8 cellular contexts compared by ENCODE assay signal in the genomic region with DNA sequence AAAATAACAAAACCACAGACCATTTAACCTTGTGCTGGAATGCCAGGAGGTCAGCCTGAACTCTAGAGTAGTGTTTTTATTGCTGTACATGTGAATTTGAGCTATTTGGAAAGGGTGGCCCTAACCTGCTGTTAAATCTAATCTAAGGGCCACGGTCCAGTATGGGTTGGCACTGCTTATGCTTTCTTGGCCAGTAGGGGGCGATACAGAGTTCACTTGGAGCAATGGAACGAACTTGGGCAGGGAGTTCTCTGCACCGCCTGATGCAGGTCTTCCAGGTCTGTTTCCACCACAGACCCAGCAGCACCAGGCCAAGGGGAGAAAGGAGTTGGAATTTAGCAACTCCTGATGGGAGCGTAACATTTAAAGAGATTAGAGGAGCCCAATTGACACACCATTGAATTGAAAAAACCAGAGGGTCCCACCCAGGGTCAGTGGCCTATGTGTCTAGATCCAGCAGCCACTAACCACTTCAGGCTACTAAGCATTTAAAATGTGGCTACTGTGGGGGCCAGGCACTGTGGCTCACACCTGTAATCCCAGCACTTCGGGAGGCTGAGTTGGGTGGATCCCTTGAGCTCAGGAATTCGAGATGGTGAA.
DNase-seq lines count a peak whose midpoint lies in the region; ATAC-seq and TF ChIP-seq lines count a peak whose summit lies in the region.

No MANE protein-coding gene starts in this region.

- ATAC-seq in GM19043 (IDR thresholded peaks at IDR 0.05; ENCODE audit: low read depth, unreplicated experiment) (peak; percentile 48), Panc1 (0 out of 2 replicates have a peak, but pooled peaks have one; percentile 58), HG02623 (IDR thresholded peaks at IDR 0.05; ENCODE audit: unreplicated experiment) (no peak)

- CTCF ChIA-PET in Panc1 (lab: Charles Lee) = interaction anchor here (0.7 to 1.7 kb wide), 4 partner anchors 9 to 366 kb away, joined by 4 to 13 read pairs (median 6); no protein-coding TSS in a partner anchor

- peaks cover 3% of the 10 kb centered on the region; the same call in 1 of the 2 replicates for H3K4me1 ChIP-seq in Panc1 (ENCODE audit: control insufficient read depth, insufficient read depth, low read length)

- no peak overlapping the region for H3K27ac ChIP-seq in Panc1 (ENCODE audit: low read length)

- intact Hi-C loops in Panc1 (cut with micrococcal nuclease; ENCODE audit: unreplicated experiment) = loop anchor here (10.0 kb wide), 3 partner anchors 88 to 498 kb away; partner anchors contain the start of gene ATXN7L1
- intact Hi-C loops in activated T-helper 2 cell treated with anti-CD3 and anti-CD28 coated beads, Interferon-gamma antibody, Interleukin-2, Interleukin-4, amounts not matched to agents 10 μg/mL and 5 μg/mL and 100 μg/mL, durations not matched to agents 14 hours and 24 hours and 36 hours (cut with micrococcal nuclease) = loop anchor here (2.0 kb wide), 1 partner anchor 352 kb away; no protein-coding TSS in a partner anchor

- no peaks in the 10 kb centered on the region for H3K27me3 ChIP-seq in Panc1 (ENCODE audit: control insufficient read depth, insufficient read depth, low read length)

- no peaks in the 10 kb centered on the region for H3K36me3 ChIP-seq in Panc1 (ENCODE audit: control insufficient read depth, insufficient read depth, low read length)

- DNase-seq in AG09309 (ENCODE audit: low read depth) = no peak
- DNase-seq in Panc1 (ENCODE audit: low read depth, low spot score) = no peak
- DNase-seq in activated T-helper 2 cell treated with anti-CD3 and anti-CD28 coated beads, Interferon-gamma antibody, Interleukin-2, Interleukin-4, amounts not matched to agents 10 μg/mL and 5 μg/mL and 100 μg/mL, durations not matched to agents 14 hours and 24 hours and 36 hours (ENCODE audit: low spot score) = peak; percentile 44
- peak; percentile 85 for DNase-seq in iPS-NIHi7 (ENCODE audit: extremely low spot score)
- DNase-seq in stimulated activated CD4-positive, alpha-beta T cell treated with anti-CD3 and anti-CD28 coated beads, TNF-alpha, amount 100 ng/mL, for 48 hours (ENCODE audit: low read depth in 3 of 3) = peak; percentile 34 to 76 (median 66)
- DNase-seq in COR-L47 (lab: John Stamatoyannopoulos, UW) = no peak

- no peaks in the 10 kb centered on the region for H3K9me3 ChIP-seq in Panc1 (ENCODE audit: control insufficient read depth, insufficient read depth, low read depth, low read length)

- BruUV-seq in Panc1 (replicated peaks; lab: Mats Ljungman, UMichigan) = no TSS peak

- no peak overlapping the region for H3K4me3 Mint-ChIP-seq in activated T-helper 2 cell treated with anti-CD3 and anti-CD28 coated beads, Interferon-gamma antibody, Interleukin-2, Interleukin-4, amounts not matched to agents 10 μg/mL and 5 μg/mL and 100 μg/mL, durations not matched to agents 14 hours and 24 hours and 36 hours (ENCODE audit: low read depth)

- H3K27me3 Mint-ChIP-seq in activated T-helper 2 cell treated with anti-CD3 and anti-CD28 coated beads, Interferon-gamma antibody, Interleukin-2, Interleukin-4, amounts not matched to agents 10 μg/mL and 5 μg/mL and 100 μg/mL, durations not matched to agents 14 hours and 24 hours and 36 hours (ENCODE audit: low read depth) = no peaks in the 10 kb centered on the region

- peaks cover 32% of the 10 kb centered on the region for H3K36me3 Mint-ChIP-seq in activated T-helper 2 cell treated with anti-CD3 and anti-CD28 coated beads, Interferon-gamma antibody, Interleukin-2, Interleukin-4, amounts not matched to agents 10 μg/mL and 5 μg/mL and 100 μg/mL, durations not matched to agents 14 hours and 24 hours and 36 hours (ENCODE audit: low read depth)

- H3K4me1 Mint-ChIP-seq in activated T-helper 2 cell treated with anti-CD3 and anti-CD28 coated beads, Interferon-gamma antibody, Interleukin-2, Interleukin-4, amounts not matched to agents 10 μg/mL and 5 μg/mL and 100 μg/mL, durations not matched to agents 14 hours and 24 hours and 36 hours (ENCODE audit: low read depth) = peaks cover 1% of the 10 kb centered on the region

- H3K27ac Mint-ChIP-seq in activated T-helper 2 cell treated with anti-CD3 and anti-CD28 coated beads, Interferon-gamma antibody, Interleukin-2, Interleukin-4, amounts not matched to agents 10 μg/mL and 5 μg/mL and 100 μg/mL, durations not matched to agents 14 hours and 24 hours and 36 hours = no peak overlapping the region

- no peaks in the 10 kb centered on the region for H3K9me3 Mint-ChIP-seq in activated T-helper 2 cell treated with anti-CD3 and anti-CD28 coated beads, Interferon-gamma antibody, Interleukin-2, Interleukin-4, amounts not matched to agents 10 μg/mL and 5 μg/mL and 100 μg/mL, durations not matched to agents 14 hours and 24 hours and 36 hours

- in situ Hi-C loops in Panc1 (cut with HindIII; ENCODE audit: low pct_unique_long_range_greater_than_20kb, low sequenced_read_pairs) = no loop called here

- POLR2A ChIA-PET in Panc1 (lab: Charles Lee) = no interaction called here

- H3K4me3 ChIP-seq in AG09309 (ENCODE audit: control insufficient read depth, low read depth, low read length) = no peak overlapping the region
- H3K4me3 ChIP-seq in Panc1 (ENCODE audit: low read depth in 2 of 2, low read length in 2 of 2) = no peak overlapping the region

- TF ChIP-seq CTCF in AG09309 (IDR thresholded peaks at IDR 0.05; ENCODE audit: control insufficient read depth, insufficient read depth, low read depth, low read length, missing control alignments) (peak; percentile 62), Panc1 (IDR thresholded peaks at IDR 0.05) (peak; percentile 90)

Comparison
In these comparisons a context has a peak if more than half of its experiments do, and no peak if none do; other contexts are left out.
1. DNase-seq: peak in activated T-helper 2 cell treated with anti-CD3 and anti-CD28 coated beads, Interferon-gamma antibody, Interleukin-2, Interleukin-4, amounts not matched to agents 10 μg/mL and 5 μg/mL and 100 μg/mL, durations not matched to agents 14 hours and 24 hours and 36 hours (single experiment), iPS-NIHi7 (single experiment) and stimulated activated CD4-positive, alpha-beta T cell treated with anti-CD3 and anti-CD28 coated beads, TNF-alpha, amount 100 ng/mL, for 48 hours (3 of 3); none in AG09309 (single experiment), Panc1 (single experiment) and COR-L47 (single experiment).